ENCODE assay signal across 8 cellular contexts in genomic region chr1:206583461-206584264, GRCh38. TPM values are rescaled to one million over a fixed set of nuclear protein-coding genes. Genes with fewer than 3 reads are reported as not detected.
DNase-seq lines count a peak whose midpoint lies in the region; ATAC-seq, FAIRE-seq and TF ChIP-seq lines count a peak whose summit lies in the region.

No MANE protein-coding gene starts in this region.

- in situ Hi-C loops in Panc1 (cut with HindIII; ENCODE audit: low pct_unique_long_range_greater_than_20kb, low sequenced_read_pairs): no loop called here

- no peak for FAIRE-seq in HTR-8/SVneo (lab: Jason Lieb, UNC)

- H3K4me1 Mint-ChIP-seq in CD8-positive, alpha-beta T cell (ENCODE audit: low read depth): peaks cover 70% of the 10 kb centered on the region
- peaks cover 82% of the 10 kb centered on the region for H3K4me1 Mint-ChIP-seq in activated T-cell treated with anti-CD3 and anti-CD28 coated beads, Interleukin-2, amount 50 U/mL, for 4 hours (ENCODE audit: low read depth)
- H3K4me1 Mint-ChIP-seq in nephron progenitor cell: peaks cover 28% of the 10 kb centered on the region
- peaks cover 100% of the 10 kb centered on the region for H3K4me1 Mint-ChIP-seq in stimulated activated naive CD8-positive, alpha-beta T cell treated with anti-CD3 and anti-CD28 coated beads, Interleukin-15, amount 100 ng/mL, for 72 hours

- peak; percentile 92 for TF ChIP-seq CTCF in CD8-positive, alpha-beta T cell (IDR thresholded peaks at IDR 0.05)
- peak; percentile 90 for TF ChIP-seq CTCF in Panc1 (IDR thresholded peaks at IDR 0.05)
- TF ChIP-seq CTCF in esophagus squamous epithelium (IDR thresholded peaks at IDR 0.05): peak; percentile 80 to 97 (median 93)
- peak; percentile 93 for TF ChIP-seq CTCF in nephron progenitor cell (IDR thresholded peaks at IDR 0.05)

- peak; percentile 70 to 93 (median 83) for DNase-seq in CD8-positive, alpha-beta T cell
- DNase-seq in HTR-8/SVneo (ENCODE audit: insufficient read length, low spot score) (peak; percentile 79), Panc1 (ENCODE audit: low read depth, low spot score) (peak; percentile 59), esophagus squamous epithelium (lab: John Stamatoyannopoulos, UW) (no peak), nephron progenitor cell (peak; percentile 83)
- DNase-seq in activated T-cell treated with anti-CD3 and anti-CD28 coated beads, Interleukin-2, amount 50 U/mL, for 4 hours: peak; percentile 91
- DNase-seq in stimulated activated naive CD8-positive, alpha-beta T cell treated with anti-CD3 and anti-CD28 coated beads, Interleukin-15, amount 100 ng/mL, for 72 hours: peak; percentile 77 to 78

- peaks cover 78% of the 10 kb centered on the region for H3K36me3 Mint-ChIP-seq in CD8-positive, alpha-beta T cell
- peaks cover 55% of the 10 kb centered on the region for H3K36me3 Mint-ChIP-seq in activated T-cell treated with anti-CD3 and anti-CD28 coated beads, Interleukin-2, amount 50 U/mL, for 4 hours (ENCODE audit: insufficient read depth)
- peaks cover 11% of the 10 kb centered on the region for H3K36me3 Mint-ChIP-seq in nephron progenitor cell (ENCODE audit: low read depth)

- no TSS peak for BruUV-seq in Panc1 (replicated peaks; lab: Mats Ljungman, UMichigan)

- peak overlapping the region; percentile 3 for H3K27ac ChIP-seq in CD8-positive, alpha-beta T cell (ENCODE audit: low read depth, low read length)
- H3K27ac ChIP-seq in Panc1 (ENCODE audit: low read length) (no peak overlapping the region), esophagus squamous epithelium (peak overlapping the region; percentile 75 to 89 (median 86))

- POLR2A ChIA-PET in CD8-positive, alpha-beta T cell (lab: Charles Lee): interaction anchor here (1.4 to 18.3 kb wide), 7 partner anchors 8 to 114 kb away, joined by 3 to 320 read pairs (median 5); partner anchors contain the start of gene IKBKE
- POLR2A ChIA-PET in Panc1 (lab: Charles Lee): no interaction called here

- CTCF ChIA-PET in CD8-positive, alpha-beta T cell (lab: Charles Lee): interaction anchor here (0.6 to 24.2 kb wide), 21 partner anchors 10 to 442 kb away, joined by 3 to 709 read pairs (median 7); partner anchors contain the start of genes EIF2D and IKBKE
- CTCF ChIA-PET in Panc1 (lab: Charles Lee): interaction anchor here (0.5 to 1.8 kb wide), 10 partner anchors 17 to 133 kb away, joined by 3 to 16 read pairs (median 6); partner anchors contain the start of gene EIF2D

- 11 to 37% methylated on average over 2 to 4 of the region's 6 CpGs for WGBS in esophagus squamous epithelium, 2 donors

- no peaks in the 10 kb centered on the region for H3K27me3 Mint-ChIP-seq in CD8-positive, alpha-beta T cell (ENCODE audit: low read depth)
- no peaks in the 10 kb centered on the region for H3K27me3 Mint-ChIP-seq in activated T-cell treated with anti-CD3 and anti-CD28 coated beads, Interleukin-2, amount 50 U/mL, for 4 hours (ENCODE audit: low read depth)
- H3K27me3 Mint-ChIP-seq in nephron progenitor cell (ENCODE audit: low read depth, poor library complexity): peaks cover 3% of the 10 kb centered on the region
- H3K27me3 Mint-ChIP-seq in stimulated activated naive CD8-positive, alpha-beta T cell treated with anti-CD3 and anti-CD28 coated beads, Interleukin-15, amount 100 ng/mL, for 72 hours: no peaks in the 10 kb centered on the region

- no peaks in the 10 kb centered on the region for H3K27me3 ChIP-seq in CD8-positive, alpha-beta T cell (ENCODE audit: insufficient read depth, low read length)
- H3K27me3 ChIP-seq in Panc1 (ENCODE audit: control insufficient read depth, insufficient read depth, low read length): no peaks in the 10 kb centered on the region
- no peaks in the 10 kb centered on the region for H3K27me3 ChIP-seq in esophagus squamous epithelium

- peak overlapping the region; percentile 96 for H3K27ac Mint-ChIP-seq in CD8-positive, alpha-beta T cell
- no peak overlapping the region for H3K27ac Mint-ChIP-seq in nephron progenitor cell
- peak overlapping the region; percentile 91 to 98 for H3K27ac Mint-ChIP-seq in stimulated activated naive CD8-positive, alpha-beta T cell treated with anti-CD3 and anti-CD28 coated beads, Interleukin-15, amount 100 ng/mL, for 72 hours

- intact Hi-C loops in CD8-positive, alpha-beta T cell (cut with DNase I, micrococcal nuclease): loop anchor here (1.0 to 2.0 kb wide), 8 partner anchors 8 to 121 kb away; partner anchors contain the start of gene EIF2D (in 1 of the 2)
- intact Hi-C loops in Panc1 (cut with micrococcal nuclease; ENCODE audit: unreplicated experiment) (loop anchor here (2.0 kb wide), 2 partner anchors 39 to 93 kb away; no protein-coding TSS in a partner anchor), esophagus squamous epithelium (cut with DNase I) (loop anchor here (5.0 kb wide), 2 partner anchors 41 to 91 kb away; no protein-coding TSS in a partner anchor)

- peak; percentile 18 for ATAC-seq in CD8-positive, alpha-beta T cell
- peak; percentile 91 for ATAC-seq in Panc1
- peak; percentile 38 to 44 for ATAC-seq in activated T-cell treated with anti-CD3 and anti-CD28 coated beads, Interleukin-2, amount 50 U/mL, for 4 hours
- ATAC-seq in stimulated activated naive CD8-positive, alpha-beta T cell treated with anti-CD3 and anti-CD28 coated beads, Interleukin-15, amount 100 ng/mL, for 72 hours: peak; percentile 37
- ATAC-seq in HG03097 (IDR thresholded peaks at IDR 0.05; ENCODE audit: low FRiP score, unreplicated experiment): no peak

- H3K36me3 ChIP-seq in CD8-positive, alpha-beta T cell (ENCODE audit: insufficient read depth, low read length): peaks cover 35% of the 10 kb centered on the region
- no peaks in the 10 kb centered on the region for H3K36me3 ChIP-seq in Panc1 (ENCODE audit: control insufficient read depth, insufficient read depth, low read length)
- peaks cover 5 to 55% (median 9%) of the 10 kb centered on the region in 3 donors for H3K36me3 ChIP-seq in esophagus squamous epithelium

- H3K9me3 Mint-ChIP-seq in CD8-positive, alpha-beta T cell: no peaks in the 10 kb centered on the region
- H3K9me3 Mint-ChIP-seq in activated T-cell treated with anti-CD3 and anti-CD28 coated beads, Interleukin-2, amount 50 U/mL, for 4 hours: no peaks in the 10 kb centered on the region
- H3K9me3 Mint-ChIP-seq in nephron progenitor cell: no peaks in the 10 kb centered on the region
- H3K9me3 Mint-ChIP-seq in stimulated activated naive CD8-positive, alpha-beta T cell treated with anti-CD3 and anti-CD28 coated beads, Interleukin-15, amount 100 ng/mL, for 72 hours: no peaks in the 10 kb centered on the region

- TF ChIP-seq POLR2A in esophagus squamous epithelium (IDR thresholded peaks at IDR 0.05): no peak

- peak overlapping the region; percentile 77 for H3K4me3 Mint-ChIP-seq in CD8-positive, alpha-beta T cell
- peak overlapping the region; percentile 83 for H3K4me3 Mint-ChIP-seq in activated T-cell treated with anti-CD3 and anti-CD28 coated beads, Interleukin-2, amount 50 U/mL, for 4 hours
- no peak overlapping the region for H3K4me3 Mint-ChIP-seq in nephron progenitor cell
- peak overlapping the region; percentile 77 to 85 for H3K4me3 Mint-ChIP-seq in stimulated activated naive CD8-positive, alpha-beta T cell treated with anti-CD3 and anti-CD28 coated beads, Interleukin-15, amount 100 ng/mL, for 72 hours

- H3K9me3 ChIP-seq in CD8-positive, alpha-beta T cell (ENCODE audit: low read length): no peaks in the 10 kb centered on the region
- H3K9me3 ChIP-seq in Panc1 (ENCODE audit: control insufficient read depth, insufficient read depth, low read depth, low read length): no peaks in the 10 kb centered on the region
- H3K9me3 ChIP-seq in esophagus squamous epithelium: no peaks in the 10 kb centered on the region

- H3K4me3 ChIP-seq in CD8-positive, alpha-beta T cell (ENCODE audit: low read depth, low read length): no peak overlapping the region
- no peak overlapping the region for H3K4me3 ChIP-seq in Panc1 (ENCODE audit: low read depth in 2 of 2, low read length in 2 of 2)
- H3K4me3 ChIP-seq in esophagus squamous epithelium: peak overlapping the region in 1 of 4 donors; percentile 18

- peaks cover 54% of the 10 kb centered on the region for H3K4me1 ChIP-seq in CD8-positive, alpha-beta T cell (ENCODE audit: insufficient read depth, low read length)
- no peaks in the 10 kb centered on the region for H3K4me1 ChIP-seq in Panc1 (ENCODE audit: control insufficient read depth, insufficient read depth, low read length)
- peaks cover 46 to 95% (median 54%) of the 10 kb centered on the region in 3 donors for H3K4me1 ChIP-seq in esophagus squamous epithelium

RNA-seq across cellular contexts. Expression of gene EIF2D, which starts 28.6 kb away (rescaled TPM):
- 10 to 100 TPM; 42.0 to 49.2 TPM for total RNA-seq in CD8-positive, alpha-beta T cell
- total RNA-seq in Panc1 (2021; ENCODE audit: unreplicated experiment) (28.7 TPM), esophagus squamous epithelium (10 to 100 TPM; 26.8 to 54.4 (median 42.2) TPM)
- polyA plus RNA-seq in Panc1 (2012; ENCODE audit: insufficient read length): 28.7 TPM
- total RNA-seq in activated T-cell treated with anti-CD3 and anti-CD28 coated beads, Interleukin-2, amount 50 U/mL, for 4 hours: 10 to 100 TPM; 40.8 to 49.0 (median 41.4) TPM

RNA-seq across cellular contexts. Expression of gene DYRK3, which starts 51.7 kb away (rescaled TPM):
- total RNA-seq in CD8-positive, alpha-beta T cell: 1 to 10 TPM in 1 of 2 experiments, under 1 TPM in 1; 0.94 to 1.4 TPM
- total RNA-seq in Panc1 (2021; ENCODE audit: unreplicated experiment) (12.0 TPM), esophagus squamous epithelium (1 to 10 TPM; 2.5 to 9.1 (median 4.0) TPM)
- polyA plus RNA-seq in Panc1 (2012; ENCODE audit: insufficient read length): 7.2 TPM
- total RNA-seq in activated T-cell treated with anti-CD3 and anti-CD28 coated beads, Interleukin-2, amount 50 U/mL, for 4 hours: 1 to 10 TPM; 5.3 to 7.7 (median 7.7) TPM
